ENCODE assay signal across 8 cellular contexts in the genomic region with DNA sequence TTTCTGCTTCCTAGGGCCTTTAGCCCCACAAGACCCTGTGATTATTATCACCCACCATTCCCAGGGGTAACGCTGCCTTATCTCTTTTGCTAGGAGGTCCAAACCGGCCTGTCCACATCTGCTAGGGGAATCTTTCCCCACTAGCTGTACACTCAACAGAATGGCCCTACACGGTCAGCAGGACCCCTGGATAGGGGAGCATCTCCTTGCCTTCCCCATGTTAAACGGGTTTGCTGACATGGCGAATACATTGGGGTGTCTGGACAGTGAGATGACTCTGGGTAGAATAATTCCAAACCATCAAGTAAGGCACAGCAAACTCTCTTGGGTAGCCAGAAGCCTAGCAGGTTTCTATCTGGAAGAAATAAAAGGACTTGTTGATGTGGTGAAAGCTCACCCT. TPM values are rescaled to one million over a fixed set of nuclear protein-coding genes. Genes with fewer than 3 reads are reported as not detected.
DNase-seq lines count a peak whose midpoint lies in the region; FAIRE-seq and TF ChIP-seq lines count a peak whose summit lies in the region.

No MANE protein-coding gene starts in this region.

- FAIRE-seq in small intestine (lab: Jason Lieb, UNC): no peak

- no peaks in the 10 kb centered on the region for H3K9me3 Mint-ChIP-seq in activated naive CD4-positive, alpha-beta T cell treated with anti-CD3 and anti-CD28 coated beads, Interleukin-2, amount 10 ng/mL, durations not matched to agents 7 days and 5 days
- no peaks in the 10 kb centered on the region for H3K9me3 Mint-ChIP-seq in activated T-helper 2 cell treated with anti-CD3 and anti-CD28 coated beads, Interferon-gamma antibody, Interleukin-2, Interleukin-4, amounts not matched to agents 10 μg/mL and 5 μg/mL and 100 μg/mL, durations not matched to agents 14 hours and 24 hours and 36 hours

- peaks cover 2% of the 10 kb centered on the region for H3K36me3 Mint-ChIP-seq in activated naive CD4-positive, alpha-beta T cell treated with anti-CD3 and anti-CD28 coated beads, Interleukin-2, amount 10 ng/mL, durations not matched to agents 7 days and 5 days
- H3K36me3 Mint-ChIP-seq in activated T-helper 2 cell treated with anti-CD3 and anti-CD28 coated beads, Interferon-gamma antibody, Interleukin-2, Interleukin-4, amounts not matched to agents 10 μg/mL and 5 μg/mL and 100 μg/mL, durations not matched to agents 14 hours and 24 hours and 36 hours (ENCODE audit: low read depth): peaks cover 5% of the 10 kb centered on the region

- intact Hi-C loops in activated T-helper 2 cell treated with anti-CD3 and anti-CD28 coated beads, Interferon-gamma antibody, Interleukin-2, Interleukin-4, amounts not matched to agents 10 μg/mL and 5 μg/mL and 100 μg/mL, durations not matched to agents 14 hours and 24 hours and 36 hours (cut with micrococcal nuclease): loop anchor here (1.0 to 2.0 kb wide), 2 partner anchors 43 to 50 kb away; partner anchors contain the start of gene UBA7
- intact Hi-C loops in tibial artery (cut with DNase I; ENCODE audit: low total_unique reads): no loop called here

- peaks cover 9% of the 10 kb centered on the region for H3K27me3 Mint-ChIP-seq in activated naive CD4-positive, alpha-beta T cell treated with anti-CD3 and anti-CD28 coated beads, Interleukin-2, amount 10 ng/mL, durations not matched to agents 7 days and 5 days
- H3K27me3 Mint-ChIP-seq in activated T-helper 2 cell treated with anti-CD3 and anti-CD28 coated beads, Interferon-gamma antibody, Interleukin-2, Interleukin-4, amounts not matched to agents 10 μg/mL and 5 μg/mL and 100 μg/mL, durations not matched to agents 14 hours and 24 hours and 36 hours (ENCODE audit: low read depth): no peaks in the 10 kb centered on the region

- H3K4me1 Mint-ChIP-seq in activated naive CD4-positive, alpha-beta T cell treated with anti-CD3 and anti-CD28 coated beads, Interleukin-2, amount 10 ng/mL, durations not matched to agents 7 days and 5 days: peaks cover 27% of the 10 kb centered on the region
- H3K4me1 Mint-ChIP-seq in activated T-helper 2 cell treated with anti-CD3 and anti-CD28 coated beads, Interferon-gamma antibody, Interleukin-2, Interleukin-4, amounts not matched to agents 10 μg/mL and 5 μg/mL and 100 μg/mL, durations not matched to agents 14 hours and 24 hours and 36 hours (ENCODE audit: low read depth): peaks cover 14% of the 10 kb centered on the region

- H3K27ac Mint-ChIP-seq in activated naive CD4-positive, alpha-beta T cell treated with anti-CD3 and anti-CD28 coated beads, Interleukin-2, amount 10 ng/mL, durations not matched to agents 7 days and 5 days: peak overlapping the region; percentile 86
- peak overlapping the region; percentile 88 for H3K27ac Mint-ChIP-seq in activated T-helper 2 cell treated with anti-CD3 and anti-CD28 coated beads, Interferon-gamma antibody, Interleukin-2, Interleukin-4, amounts not matched to agents 10 μg/mL and 5 μg/mL and 100 μg/mL, durations not matched to agents 14 hours and 24 hours and 36 hours

- TF ChIP-seq CTCF in kidney epithelial cell (IDR thresholded peaks at IDR 0.05; ENCODE audit: insufficient read depth, low read length, poor library complexity, severe bottlenecking) (no peak), tibial artery (IDR thresholded peaks at IDR 0.05) (no peak)

- H3K36me3 ChIP-seq in kidney epithelial cell (ENCODE audit: control insufficient read depth, insufficient read depth, low read length): no peaks in the 10 kb centered on the region
- H3K36me3 ChIP-seq in tibial artery: no peaks in the 10 kb centered on the region
- no peaks in the 10 kb centered on the region for H3K36me3 ChIP-seq in small intestine (ENCODE audit: control insufficient read depth in 2 of 2, insufficient read depth in 2 of 2, low read length in 2 of 2)

- H3K4me3 ChIP-seq in kidney epithelial cell (ENCODE audit: low read depth, low read length): peak overlapping the region; percentile 97
- peak overlapping the region; percentile 54 to 63 for H3K4me3 ChIP-seq in tibial artery
- peak overlapping the region in 1 of 2 donors; percentile 53 for H3K4me3 ChIP-seq in small intestine (ENCODE audit: low read depth in 1 of 2, low read length in 2 of 2)

- WGBS in small intestine, 3 donors: 47 to 54% (median 51%) methylated on average over 5 of the region's 5 CpGs

- no peak overlapping the region for H3K27ac ChIP-seq in tibial artery
- no peak overlapping the region for H3K27ac ChIP-seq in small intestine (ENCODE audit: low read depth in 1 of 2, low read length in 1 of 2)

- peak overlapping the region; percentile 96 for H3K4me3 Mint-ChIP-seq in activated naive CD4-positive, alpha-beta T cell treated with anti-CD3 and anti-CD28 coated beads, Interleukin-2, amount 10 ng/mL, durations not matched to agents 7 days and 5 days
- H3K4me3 Mint-ChIP-seq in activated T-helper 2 cell treated with anti-CD3 and anti-CD28 coated beads, Interferon-gamma antibody, Interleukin-2, Interleukin-4, amounts not matched to agents 10 μg/mL and 5 μg/mL and 100 μg/mL, durations not matched to agents 14 hours and 24 hours and 36 hours (ENCODE audit: low read depth): peak overlapping the region; percentile 96

- H3K4me1 ChIP-seq in tibial artery (peaks cover 0 to 14% (median 11%) of the 10 kb centered on the region in 4 donors), small intestine (ENCODE audit: control insufficient read depth in 2 of 2, insufficient read depth in 1 of 2, low read depth in 1 of 2, low read length in 1 of 2) (peaks cover 2 to 3% of the 10 kb centered on the region in 2 donors)

- H3K27me3 ChIP-seq in kidney epithelial cell (ENCODE audit: control insufficient read depth, insufficient read depth, low read length) (no peaks in the 10 kb centered on the region), tibial artery (no peaks in the 10 kb centered on the region), small intestine (ENCODE audit: control insufficient read depth in 2 of 2, insufficient read depth in 2 of 2, low read length in 2 of 2) (no peaks in the 10 kb centered on the region)

- H3K9me3 ChIP-seq in tibial artery (no peaks in the 10 kb centered on the region), small intestine (ENCODE audit: control insufficient read depth, low read depth) (no peaks in the 10 kb centered on the region)

- no peak for DNase-seq in activated naive CD4-positive, alpha-beta T cell treated with anti-CD3 and anti-CD28 coated beads, Interleukin-2, amount 10 ng/mL, durations not matched to agents 7 days and 5 days
- no peak for DNase-seq in activated naive CD4-positive, alpha-beta T cell treated with anti-CD3 and anti-CD28 coated beads, Interleukin-2, amount 50 U/mL, for 16 hours
- no peak for DNase-seq in activated T-helper 2 cell treated with anti-CD3 and anti-CD28 coated beads, Interferon-gamma antibody, Interleukin-2, Interleukin-4, amounts not matched to agents 10 μg/mL and 5 μg/mL and 100 μg/mL, durations not matched to agents 14 hours and 24 hours and 36 hours (ENCODE audit: low spot score)
- no peak for DNase-seq in kidney epithelial cell (ENCODE audit: low read depth)
- DNase-seq in tibial artery: no peak
- no peak for DNase-seq in small intestine
- DNase-seq in superior temporal gyrus (ENCODE audit: extremely low spot score): no peak
- no peak for DNase-seq in NCI-H2171 treated with DMSO at 0.1 percent for 48 hours (lab: John Stamatoyannopoulos, UW)

- CTCF ChIA-PET in activated naive CD4-positive, alpha-beta T cell treated with anti-CD3 and anti-CD28 coated beads, Interleukin-2, amount 10 ng/mL, durations not matched to agents 7 days and 5 days (lab: Charles Lee): interaction anchor here (0.9 to 3.7 kb wide), 2 partner anchors 16 to 51 kb away, joined by 3 to 24 read pairs; no protein-coding TSS in a partner anchor

RNA-seq across cellular contexts. Expression of gene TRAIP, which starts 0.7 kb away (rescaled TPM):
- total RNA-seq in activated T-helper 2 cell treated with anti-CD3 and anti-CD28 coated beads, Interferon-gamma antibody, Interleukin-2, Interleukin-4, amounts not matched to agents 10 μg/mL and 5 μg/mL and 100 μg/mL, durations not matched to agents 14 hours and 24 hours and 36 hours: 21.0 and 26.6 TPM in 2 replicates
- total RNA-seq in kidney epithelial cell: 4.2 and 5.4 TPM in 2 replicates
- 1 to 10 TPM; 1.4 to 8.1 (median 3.4) TPM for polyA plus RNA-seq in small intestine

RNA-seq across cellular contexts. Expression of gene CAMKV, which starts 14.0 kb away (rescaled TPM):
- 0.39 and 0.46 TPM in 2 replicates for total RNA-seq in activated T-helper 2 cell treated with anti-CD3 and anti-CD28 coated beads, Interferon-gamma antibody, Interleukin-2, Interleukin-4, amounts not matched to agents 10 μg/mL and 5 μg/mL and 100 μg/mL, durations not matched to agents 14 hours and 24 hours and 36 hours
- total RNA-seq in kidney epithelial cell: not detected in 2 replicates
- polyA plus RNA-seq in small intestine: under 1 TPM in 2 of 3 donors, not detected in 1; 0.15 to 0.81 TPM

RNA-seq across cellular contexts. Expression of gene UBA7, which starts 41.9 kb away (rescaled TPM):
- total RNA-seq in activated T-helper 2 cell treated with anti-CD3 and anti-CD28 coated beads, Interferon-gamma antibody, Interleukin-2, Interleukin-4, amounts not matched to agents 10 μg/mL and 5 μg/mL and 100 μg/mL, durations not matched to agents 14 hours and 24 hours and 36 hours: 92.0 and 95.7 TPM in 2 replicates
- 6.3 and 11.8 TPM in 2 replicates for total RNA-seq in kidney epithelial cell
- 100 to 1,000 TPM in 1 of 3 donors, 10 to 100 TPM in 2; 52.1 to 160 (median 86.5) TPM for polyA plus RNA-seq in small intestine

RNA-seq across cellular contexts. Expression of gene MST1R, which starts 48.0 kb away (rescaled TPM):
- total RNA-seq in activated T-helper 2 cell treated with anti-CD3 and anti-CD28 coated beads, Interferon-gamma antibody, Interleukin-2, Interleukin-4, amounts not matched to agents 10 μg/mL and 5 μg/mL and 100 μg/mL, durations not matched to agents 14 hours and 24 hours and 36 hours: 1.2 and 1.3 TPM in 2 replicates
- 6.5 and 8.2 TPM in 2 replicates for total RNA-seq in kidney epithelial cell
- polyA plus RNA-seq in small intestine: 100 to 1,000 TPM in 2 of 3 donors, 10 to 100 TPM in 1; 50.3 to 145 (median 119) TPM

RNA-seq across cellular contexts. Expression of gene INKA1, which starts 52.6 kb away (rescaled TPM):
- 1.2 and 2.3 TPM in 2 replicates for total RNA-seq in activated T-helper 2 cell treated with anti-CD3 and anti-CD28 coated beads, Interferon-gamma antibody, Interleukin-2, Interleukin-4, amounts not matched to agents 10 μg/mL and 5 μg/mL and 100 μg/mL, durations not matched to agents 14 hours and 24 hours and 36 hours
- not detected in 2 replicates for total RNA-seq in kidney epithelial cell
- polyA plus RNA-seq in small intestine: 1 to 10 TPM in 2 of 3 donors, under 1 TPM in 1; 0.67 to 2.9 (median 2.2) TPM
